18 cellular contexts compared by ENCODE assay signal in the genomic region with DNA sequence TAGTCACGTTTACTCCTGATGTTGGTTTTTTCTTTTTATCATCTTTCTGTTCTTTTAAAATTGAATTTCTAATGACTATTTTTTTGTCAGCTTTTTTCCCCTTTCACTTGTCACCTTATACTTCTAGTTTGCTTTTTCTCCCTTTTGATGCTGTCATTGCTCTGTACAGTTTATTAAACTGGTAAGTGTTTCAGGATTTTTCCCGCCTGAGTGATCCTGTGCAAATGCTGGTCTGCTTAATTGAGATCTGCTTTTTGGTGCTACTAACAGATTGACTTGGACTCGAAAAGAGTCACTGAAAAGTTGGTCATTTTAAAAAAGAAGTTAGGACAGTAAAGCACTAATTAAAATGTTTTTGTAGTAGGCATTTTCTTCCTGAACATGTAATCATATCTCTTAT.
DNase-seq lines count a peak whose midpoint lies in the region; ATAC-seq and TF ChIP-seq lines count a peak whose summit lies in the region.
"Had no signal": no experiment of that assay in that cellular context is flagged by ENCODE, and none has a peak within 500 bp of the region (broad histone marks: within the 10 kb centered on the region; RNA-seq: fewer than 3 reads in every experiment).

No MANE protein-coding gene starts in this region.

- H3K9me2 ChIP-seq in neural cell (ENCODE audit: insufficient read depth, low read length) = no peaks in the 10 kb centered on the region

- H3K9ac ChIP-seq in endocrine pancreas (ENCODE audit: control insufficient read depth, insufficient read depth, low read length) = no peak overlapping the region
- H3K9ac ChIP-seq in neural cell (ENCODE audit: low read length) = no peak overlapping the region

- H3K36me3 ChIP-seq in A673 (ENCODE audit: insufficient read depth, low read length, poor library complexity, severe bottlenecking) = no peaks in the 10 kb centered on the region
- H3K36me3 ChIP-seq in HEK293 (ENCODE audit: control insufficient read depth in 2 of 2, insufficient read depth in 1 of 2, low read length in 2 of 2) = no peaks in the 10 kb centered on the region
- no peaks in the 10 kb centered on the region for H3K36me3 ChIP-seq in endocrine pancreas (ENCODE audit: control insufficient read depth, insufficient read depth, low read length)
- no peaks in the 10 kb centered on the region for H3K36me3 ChIP-seq in neural cell (ENCODE audit: insufficient read depth, low read length)

- CTCF ChIA-PET in A673 (lab: Charles Lee) (no interaction called here), HEK293 (lab: Yijun Ruan, JAX) (no interaction called here), MCF 10A (lab: Yijun Ruan, JAX) (no interaction called here)
- CTCF ChIA-PET in CD4-positive, alpha-beta T cell (lab: Charles Lee) = no interaction called here

- DNase-seq in A673 (ENCODE audit: low spot score) (peak; percentile 45), NAMALWA (ENCODE audit: low spot score) (no peak), MCF 10A (ENCODE audit: unreplicated experiment) (no peak)
- no peak for DNase-seq in CD4-positive, alpha-beta T cell
- DNase-seq: 8988T; ACHN; C1 segment of cervical spinal cord; CD4-positive, alpha-beta memory T cell; DMS153; H7; IMR-90 had no signal

- no peak overlapping the region for H3K27ac ChIP-seq in A673 (ENCODE audit: low read depth, low read length, poor library complexity, severe bottlenecking)
- H3K27ac ChIP-seq in HEK293 (ENCODE audit: extremely low read depth, low read depth, low read length) = no peak overlapping the region
- no peak overlapping the region for H3K27ac ChIP-seq in neural cell (ENCODE audit: low read length)
- no peak overlapping the region for H3K27ac ChIP-seq in CD4-positive, alpha-beta T cell (ENCODE audit: low read depth, low read length)

- POLR2A ChIA-PET in A673 (lab: Charles Lee; ENCODE audit: low non-redundant PET) (no interaction called here), HEK293 (lab: Yijun Ruan, JAX) (no interaction called here), MCF 10A (lab: Yijun Ruan, JAX) (no interaction called here)
- POLR2A ChIA-PET in CD4-positive, alpha-beta T cell (lab: Charles Lee) = no interaction called here

- TF ChIP-seq RAD21 in neural cell (conservative IDR thresholded peaks at IDR 0.05) = no peak

- H3K4me3 ChIP-seq in A673 (ENCODE audit: low read depth, low read length, poor library complexity, severe bottlenecking) (no peak overlapping the region), HEK293 (ENCODE audit: low read depth, low read length) (no peak overlapping the region), endocrine pancreas (ENCODE audit: control insufficient read depth, insufficient read depth, low read length) (peak overlapping the region; percentile 30), neural cell (ENCODE audit: low read length) (peak overlapping the region; percentile 16)
- H3K4me3 ChIP-seq: GM12878, GM23338 had no signal

- no peak for ATAC-seq in CD4-positive, alpha-beta T cell (ENCODE audit: poor library complexity)
- no peak for ATAC-seq in HG03045 (IDR thresholded peaks at IDR 0.05; ENCODE audit: unreplicated experiment)
- ATAC-seq: GM12878, GM23338 had no signal

- H2AFZ ChIP-seq in neural cell (ENCODE audit: low read depth, low read length) = no peak overlapping the region
- H2AFZ ChIP-seq: GM23338 had no signal

- no peak overlapping the region for H3K27ac Mint-ChIP-seq in CD4-positive, alpha-beta T cell
- H3K27ac Mint-ChIP-seq in MCF 10A (ENCODE audit: low read depth, unreplicated experiment) = no peak overlapping the region
- H3K27ac Mint-ChIP-seq: B cell, GM23338 had no signal

- peaks cover 7% of the 10 kb centered on the region for H3F3A ChIP-seq in neural cell (ENCODE audit: insufficient read depth, low read length, poor library complexity, severe bottlenecking)

- H3K79me2 ChIP-seq in neural cell (replicated peaks; ENCODE audit: insufficient read depth, low read length) = no peaks in the 10 kb centered on the region

- peaks cover 16% of the 10 kb centered on the region for H3K4me1 Mint-ChIP-seq in CD4-positive, alpha-beta T cell (ENCODE audit: low read depth)
- H3K4me1 Mint-ChIP-seq in MCF 10A (ENCODE audit: insufficient read depth, unreplicated experiment) = no peaks in the 10 kb centered on the region

- no peak for TF ChIP-seq EP300 in neural cell (conservative IDR thresholded peaks at IDR 0.05; ENCODE audit: poor library complexity, severe bottlenecking)

- H3K27me3 ChIP-seq in A673 (replicated peaks; ENCODE audit: insufficient read depth, low read depth, low read length, poor library complexity) = no peaks in the 10 kb centered on the region
- H3K27me3 ChIP-seq in endocrine pancreas (ENCODE audit: control insufficient read depth, insufficient read depth, low read length) = no peaks in the 10 kb centered on the region
- H3K27me3 ChIP-seq in neural cell (ENCODE audit: insufficient read depth, low read depth, low read length) = no peaks in the 10 kb centered on the region
- H3K27me3 ChIP-seq in CD4-positive, alpha-beta T cell (ENCODE audit: control insufficient read depth, insufficient read depth, low read length) = no peaks in the 10 kb centered on the region

- H3K9me3 ChIP-seq in A673 (ENCODE audit: low read depth, low read length, poor library complexity, severe bottlenecking) = no peaks in the 10 kb centered on the region
- H3K9me3 ChIP-seq in HEK293 (ENCODE audit: control insufficient read depth, insufficient read depth, low read depth, low read length) = no peaks in the 10 kb centered on the region
- no peaks in the 10 kb centered on the region for H3K9me3 ChIP-seq in endocrine pancreas (ENCODE audit: control insufficient read depth, low read length)
- no peaks in the 10 kb centered on the region for H3K9me3 ChIP-seq in neural cell (ENCODE audit: low read length)
- no peaks in the 10 kb centered on the region for H3K9me3 ChIP-seq in CD4-positive, alpha-beta T cell (ENCODE audit: control insufficient read depth, low read length)

- no peaks in the 10 kb centered on the region for H4K20me1 ChIP-seq in neural cell (ENCODE audit: insufficient read depth)

- peak overlapping the region; percentile 33 for H3K4me2 ChIP-seq in neural cell (ENCODE audit: low read length)
- H3K4me2 ChIP-seq: GM23338 had no signal

- TF ChIP-seq CTCF in A673 (conservative IDR thresholded peaks at IDR 0.05; ENCODE audit: low read depth, low read length) (no peak), HEK293 (tag by site-specific recombination; IDR thresholded peaks at IDR 0.05) (no peak), neural cell (IDR thresholded peaks at IDR 0.05; ENCODE audit: poor library complexity, severe bottlenecking) (no peak), MCF 10A (IDR thresholded peaks at IDR 0.05; ENCODE audit: unreplicated experiment) (no peak)
- TF ChIP-seq CTCF in CD4-positive, alpha-beta T cell (IDR thresholded peaks at IDR 0.05) = no peak

- H3K4me1 ChIP-seq in A673 (ENCODE audit: insufficient read depth, low read length, poor library complexity, severe bottlenecking) (peaks cover 38% of the 10 kb centered on the region), HEK293 (ENCODE audit: control insufficient read depth, insufficient read depth, low read length) (0 out of 2 replicates have a peak, but pooled peaks cover 3% of the 10 kb centered on the region), endocrine pancreas (ENCODE audit: control insufficient read depth, insufficient read depth, low read length) (peaks cover 37% of the 10 kb centered on the region)

- BruUV-seq in A673 (replicated peaks; lab: Mats Ljungman, UMichigan) = no TSS peak
- BruUV-seq in MCF 10A (replicated peaks; lab: Mats Ljungman, UMichigan) = no TSS peak

- H3K4me3 Mint-ChIP-seq in CD4-positive, alpha-beta T cell = no peak overlapping the region
- H3K4me3 Mint-ChIP-seq in MCF 10A (ENCODE audit: unreplicated experiment) = no peak overlapping the region
- H3K4me3 Mint-ChIP-seq: B cell; CD4-positive, alpha-beta memory T cell; GM23338 had no signal

- intact Hi-C loops in A673 (cut with micrococcal nuclease; ENCODE audit: unreplicated experiment) (no loop called here), MCF 10A (cut with micrococcal nuclease) (no loop called here)
- intact Hi-C loops in CD4-positive, alpha-beta T cell (cut with DNase I, micrococcal nuclease) = no loop called here

- H3K27me3 Mint-ChIP-seq in CD4-positive, alpha-beta T cell = no peaks in the 10 kb centered on the region
- no peaks in the 10 kb centered on the region for H3K27me3 Mint-ChIP-seq in MCF 10A (ENCODE audit: insufficient read depth, unreplicated experiment)
- H3K27me3 Mint-ChIP-seq: B cell; CD4-positive, alpha-beta memory T cell had no signal

- no peaks in the 10 kb centered on the region for H3K9me3 Mint-ChIP-seq in CD4-positive, alpha-beta T cell
- no peaks in the 10 kb centered on the region for H3K9me3 Mint-ChIP-seq in MCF 10A (ENCODE audit: unreplicated experiment)
- H3K9me3 Mint-ChIP-seq: CD4-positive, alpha-beta memory T cell; GM23338 had no signal

- peaks cover 8% of the 10 kb centered on the region for H3K36me3 Mint-ChIP-seq in CD4-positive, alpha-beta T cell (ENCODE audit: low read depth)
- H3K36me3 Mint-ChIP-seq in MCF 10A (ENCODE audit: insufficient read depth, unreplicated experiment) = no peaks in the 10 kb centered on the region

TF ChIP-seq in HEK293, 187 proteins besides CTCF, POLR2A, EP300 and RAD21 (continues in another document):
- TF ChIP-seq ZSCAN23 (tag by site-specific recombination; IDR thresholded peaks at IDR 0.05) = no peak

TF ChIP-seq in neural cell, 6 proteins besides CTCF, POLR2A, EP300 and RAD21 (continues in another document):
- TF ChIP-seq, protein P1, sequence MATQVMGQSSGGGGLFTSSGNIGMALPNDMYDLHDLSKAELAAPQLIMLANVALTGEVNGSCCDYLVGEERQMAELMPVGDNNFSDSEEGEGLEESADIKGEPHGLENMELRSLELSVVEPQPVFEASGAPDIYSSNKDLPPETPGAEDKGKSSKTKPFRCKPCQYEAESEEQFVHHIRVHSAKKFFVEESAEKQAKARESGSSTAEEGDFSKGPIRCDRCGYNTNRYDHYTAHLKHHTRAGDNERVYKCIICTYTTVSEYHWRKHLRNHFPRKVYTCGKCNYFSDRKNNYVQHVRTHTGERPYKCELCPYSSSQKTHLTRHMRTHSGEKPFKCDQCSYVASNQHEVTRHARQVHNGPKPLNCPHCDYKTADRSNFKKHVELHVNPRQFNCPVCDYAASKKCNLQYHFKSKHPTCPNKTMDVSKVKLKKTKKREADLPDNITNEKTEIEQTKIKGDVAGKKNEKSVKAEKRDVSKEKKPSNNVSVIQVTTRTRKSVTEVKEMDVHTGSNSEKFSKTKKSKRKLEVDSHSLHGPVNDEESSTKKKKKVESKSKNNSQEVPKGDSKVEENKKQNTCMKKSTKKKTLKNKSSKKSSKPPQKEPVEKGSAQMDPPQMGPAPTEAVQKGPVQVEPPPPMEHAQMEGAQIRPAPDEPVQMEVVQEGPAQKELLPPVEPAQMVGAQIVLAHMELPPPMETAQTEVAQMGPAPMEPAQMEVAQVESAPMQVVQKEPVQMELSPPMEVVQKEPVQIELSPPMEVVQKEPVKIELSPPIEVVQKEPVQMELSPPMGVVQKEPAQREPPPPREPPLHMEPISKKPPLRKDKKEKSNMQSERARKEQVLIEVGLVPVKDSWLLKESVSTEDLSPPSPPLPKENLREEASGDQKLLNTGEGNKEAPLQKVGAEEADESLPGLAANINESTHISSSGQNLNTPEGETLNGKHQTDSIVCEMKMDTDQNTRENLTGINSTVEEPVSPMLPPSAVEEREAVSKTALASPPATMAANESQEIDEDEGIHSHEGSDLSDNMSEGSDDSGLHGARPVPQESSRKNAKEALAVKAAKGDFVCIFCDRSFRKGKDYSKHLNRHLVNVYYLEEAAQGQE (IDR thresholded peaks at IDR 0.05; ENCODE audit: borderline replicate concordance) = no peak

Comparison
In these comparisons a context has a peak if more than half of its experiments do, and no peak if none do; other contexts are left out.
1. H3K4me3 ChIP-seq: peak in endocrine pancreas (single experiment) and neural cell (single experiment); none in A673 (single experiment) and HEK293 (single experiment).